ENCODE assay signal across 1 cellular context in the genomic region with DNA sequence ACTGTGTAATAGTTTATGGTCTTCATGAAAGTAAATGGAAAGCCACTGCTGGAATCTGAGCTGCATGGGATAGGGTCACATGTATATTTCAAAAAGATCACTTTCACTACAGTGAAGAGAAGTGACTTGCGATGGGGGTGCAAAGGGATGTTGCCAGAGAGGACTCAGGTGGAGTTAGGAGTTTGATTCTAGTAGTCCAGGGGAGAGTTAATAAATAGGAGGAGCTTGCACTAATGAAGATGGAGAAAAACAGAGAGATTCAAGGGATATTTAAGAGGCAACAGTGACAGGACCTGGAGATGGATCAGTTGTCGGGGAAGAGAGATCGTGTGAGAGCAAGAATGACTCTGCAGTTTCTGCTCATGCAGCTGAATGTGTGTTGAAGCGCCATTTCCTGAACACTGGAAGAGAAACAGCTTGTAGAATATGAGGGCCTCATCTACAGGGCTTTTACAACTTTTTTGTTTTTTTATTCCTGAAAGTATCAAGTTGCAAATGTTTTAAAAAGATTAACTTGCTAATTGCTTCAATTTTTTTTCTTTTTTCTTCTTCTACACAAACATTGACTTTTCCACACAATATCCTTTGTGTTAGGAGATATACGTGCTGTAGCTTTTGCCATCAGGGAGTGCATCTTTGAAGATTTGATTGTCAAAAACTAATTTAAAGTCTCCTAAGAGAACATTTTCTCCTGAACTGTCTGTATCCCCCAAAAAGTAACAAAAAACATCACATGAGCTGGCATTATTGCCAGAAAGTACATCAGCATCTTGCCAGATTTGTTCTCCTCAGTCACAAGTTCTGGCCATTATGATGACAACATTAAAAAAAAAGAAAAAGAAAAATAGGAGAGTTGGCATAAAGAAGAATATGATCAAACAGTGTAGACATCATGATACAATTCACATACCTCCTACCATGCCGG.
A peak's percentile ranks its signal among the peaks of the same experiment; 100 is the strongest.
TF ChIP-seq lines count a peak whose summit lies in the region.

No MANE protein-coding gene starts in this region.

TF ChIP-seq in HepG2, 621 proteins besides CTCF, POLR2A, EP300 and RAD21:
- TF ChIP-seq TCF12 (IDR thresholded peaks at IDR 0.05) (no peak), TCF12 (CRISPR knock-in tag; IDR thresholded peaks at IDR 0.05) (no peak), SNRNP70 (IDR thresholded peaks at IDR 0.05; ENCODE audit: low read depth, low read length) (no peak), ZNF629 (CRISPR knock-in tag; conservative IDR thresholded peaks at IDR 0.05) (no peak), NONO (IDR thresholded peaks at IDR 0.05) (no peak), NONO (CRISPR knock-in tag; conservative IDR thresholded peaks at IDR 0.05) (no peak), SOX6 (IDR thresholded peaks at IDR 0.05) (no peak), SOX6 (CRISPR knock-in tag; IDR thresholded peaks at IDR 0.05) (no peak), NR2F1 (CRISPR knock-in tag; IDR thresholded peaks at IDR 0.05) (no peak), NFE2L2 (IDR thresholded peaks at IDR 0.05; ENCODE audit: low read length) (peak; percentile 35; the same call in 1 of the 2 replicates), USF2 (IDR thresholded peaks at IDR 0.05; ENCODE audit: low read depth, low read length) (no peak), USF2 (CRISPR knock-in tag; IDR thresholded peaks at IDR 0.05; ENCODE audit: borderline replicate concordance) (no peak)
